ENCODE assay signal across 17 cellular contexts in the genomic region with DNA sequence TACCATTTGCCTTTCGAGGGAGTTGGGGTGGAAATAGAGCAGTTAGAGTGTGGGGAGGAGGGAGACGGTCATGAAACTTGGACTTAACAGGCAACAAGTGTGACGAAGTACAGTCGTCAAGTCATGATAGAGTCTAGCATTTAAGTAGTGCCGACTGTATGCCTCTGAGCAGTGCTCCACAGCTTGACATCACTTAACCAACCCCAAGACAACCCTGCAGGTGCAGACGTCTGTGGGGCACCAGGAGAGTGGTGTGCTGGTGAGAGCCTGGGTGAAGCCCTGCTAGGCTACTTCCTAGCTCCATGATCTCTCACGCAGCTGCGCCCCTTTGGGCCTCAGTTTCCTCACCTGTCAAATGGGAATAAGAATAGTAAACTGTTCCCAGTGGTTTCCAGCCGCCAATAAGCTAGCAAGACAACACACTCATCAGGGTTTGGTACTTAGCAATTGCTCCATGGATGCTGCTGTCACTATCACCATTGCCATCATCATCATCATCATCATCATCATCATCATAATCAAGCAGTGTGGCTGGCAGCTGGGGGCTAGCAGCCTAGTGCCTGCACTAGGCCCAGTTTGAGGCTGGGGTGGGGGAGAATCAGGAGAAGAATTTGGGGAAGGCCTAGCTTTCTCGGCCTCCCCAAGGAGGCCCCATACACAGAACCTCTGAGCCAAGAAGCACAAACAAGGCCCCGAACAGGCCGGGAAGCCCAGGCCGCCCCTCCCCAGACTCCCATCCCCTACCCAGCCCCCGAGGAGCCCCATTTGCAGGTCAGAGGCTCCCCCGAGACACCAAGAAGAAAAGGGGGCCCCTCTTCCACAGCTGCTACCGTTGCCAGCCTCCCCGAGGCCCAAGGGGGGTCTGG.
"Had no signal": no experiment of that assay in that cellular context is flagged by ENCODE, and none has a peak within 500 bp of the region (broad histone marks: within the 10 kb centered on the region; RNA-seq: fewer than 3 reads in every experiment).

No MANE protein-coding gene starts in this region.

- H3K4me3 Mint-ChIP-seq: central memory CD8-positive, alpha-beta T cell; immature natural killer cell; natural killer cell treated with Interleukin-12 subunit alpha and Interleukin-12 subunit beta and Interleukin-15 and Interleukin-18, amount 100 ng/mL, for 72 hours; stimulated activated naive B cell treated with anti-CD40 and anti-IgM and Interleukin-4, amounts not matched to agents 10 μg/mL and 1 μg/mL and 100 μg/mL, for 72 hours had no signal

- H3K4me1 Mint-ChIP-seq: central memory CD8-positive, alpha-beta T cell; immature natural killer cell had no signal

- H3K9me3 Mint-ChIP-seq: central memory CD8-positive, alpha-beta T cell; immature natural killer cell; natural killer cell treated with Interleukin-12 subunit alpha and Interleukin-12 subunit beta and Interleukin-15 and Interleukin-18, amount 100 ng/mL, for 72 hours; stimulated activated naive B cell treated with anti-CD40 and anti-IgM and Interleukin-4, amounts not matched to agents 10 μg/mL and 1 μg/mL and 100 μg/mL, for 72 hours had no signal

- H3K9me3 ChIP-seq: adrenal gland, pancreas, transverse colon had no signal

- DNase-seq: activated CD4-positive, alpha-beta T cell treated with anti-CD3 and anti-CD28 coated beads, Interleukin-2, amount 50 U/mL, for 4 hours; activated CD4-positive, CD25-positive, alpha-beta regulatory T cell treated with anti-CD3 and anti-CD28 coated beads, Interleukin-2, amount 50 U/mL, for 72 hours; activated effector memory CD4-positive, alpha-beta T cell treated with Interleukin-2 at 50 U/mL for 16 hours; activated naive CD4-positive, alpha-beta T cell treated with anti-CD3 and anti-CD28 coated beads, Interleukin-2, amount 50 U/mL, for 16 hours; adrenal gland; cortex of kidney; effector CD4-positive, alpha-beta T cell; foreskin keratinocyte; immature natural killer cell; pancreas; stimulated activated CD4-positive, alpha-beta T cell treated with anti-CD3 and anti-CD28 coated beads, Interleukin-2, amount 100 ng/mL, for 48 hours; stimulated activated naive B cell treated with anti-CD40 and anti-IgM and Interleukin-4, amounts not matched to agents 10 μg/mL and 1 μg/mL and 100 μg/mL, for 72 hours; T-helper 1 cell; T1000; transverse colon had no signal

- H3K4me3 ChIP-seq: adrenal gland, pancreas, transverse colon had no signal

- H3K27me3 ChIP-seq: adrenal gland, foreskin keratinocyte, pancreas had no signal

- H3K27ac ChIP-seq: adrenal gland, foreskin keratinocyte, pancreas, transverse colon had no signal

- H3K4me1 ChIP-seq: foreskin keratinocyte, pancreas had no signal

- H3K36me3 ChIP-seq: adrenal gland, pancreas, transverse colon had no signal

- H3K36me3 Mint-ChIP-seq: immature natural killer cell; natural killer cell treated with Interleukin-12 subunit alpha and Interleukin-12 subunit beta and Interleukin-15 and Interleukin-18, amount 100 ng/mL, for 72 hours; stimulated activated naive B cell treated with anti-CD40 and anti-IgM and Interleukin-4, amounts not matched to agents 10 μg/mL and 1 μg/mL and 100 μg/mL, for 72 hours had no signal

- H3K27ac Mint-ChIP-seq: immature natural killer cell; natural killer cell treated with Interleukin-12 subunit alpha and Interleukin-12 subunit beta and Interleukin-15 and Interleukin-18, amount 100 ng/mL, for 72 hours; stimulated activated naive B cell treated with anti-CD40 and anti-IgM and Interleukin-4, amounts not matched to agents 10 μg/mL and 1 μg/mL and 100 μg/mL, for 72 hours had no signal
